33 cellular contexts compared by ENCODE assay signal in genomic region chr3:16126634-16127033, GRCh38. TPM values are rescaled to one million over a fixed set of nuclear protein-coding genes. Genes with fewer than 3 reads are reported as not detected.
"Had no signal": no experiment of that assay in that cellular context is flagged by ENCODE, and none has a peak within 500 bp of the region (broad histone marks: within the 10 kb centered on the region; RNA-seq: fewer than 3 reads in every experiment).

No MANE protein-coding gene starts in this region.

- H3K27me3 ChIP-seq: left lung, neural progenitor cell, neutrophil, stomach, testis, thyroid gland, transverse colon, upper lobe of left lung, vagina had no signal

- FAIRE-seq: islet of Langerhans, kidney had no signal

- H3K9ac ChIP-seq: neural progenitor cell, parathyroid adenoma had no signal

- H3K4me3 Mint-ChIP-seq: immature natural killer cell; mesothelial cell of epicardium; naive B cell; natural killer cell; nephron progenitor cell; neural progenitor cell; stimulated activated naive B cell treated with anti-CD40 and anti-IgM and Interleukin-4, amounts not matched to agents 10 μg/mL and 1 μg/mL and 100 μg/mL, for 72 hours had no signal

- H3K27me3 Mint-ChIP-seq: naive B cell; stimulated activated naive B cell treated with anti-CD40 and anti-IgM and Interleukin-4, amounts not matched to agents 10 μg/mL and 1 μg/mL and 100 μg/mL, for 72 hours had no signal

- H3K9me3 ChIP-seq: left lung, lower lobe of right lung, neutrophil, psoas muscle, stomach, testis, thyroid gland, transverse colon, upper lobe of left lung, vagina had no signal

- H3K4me2 ChIP-seq: neural progenitor cell had no signal

- H2AFZ ChIP-seq: neural progenitor cell, parathyroid adenoma had no signal

- H3K27ac Mint-ChIP-seq: immature natural killer cell; mesothelial cell of epicardium; naive B cell; natural killer cell; nephron progenitor cell; neural progenitor cell; stimulated activated naive B cell treated with anti-CD40 and anti-IgM and Interleukin-4, amounts not matched to agents 10 μg/mL and 1 μg/mL and 100 μg/mL, for 72 hours had no signal

- H3K4me3 ChIP-seq: left lung, lower lobe of right lung, neural progenitor cell, psoas muscle, skin epidermis, stomach, testis, thyroid gland, transverse colon, upper lobe of left lung, vagina had no signal

- H3K4me1 Mint-ChIP-seq: immature natural killer cell; mesothelial cell of epicardium; naive B cell; natural killer cell; nephron progenitor cell; stimulated activated naive B cell treated with anti-CD40 and anti-IgM and Interleukin-4, amounts not matched to agents 10 μg/mL and 1 μg/mL and 100 μg/mL, for 72 hours had no signal

- H3K36me3 Mint-ChIP-seq: immature natural killer cell; mesothelial cell of epicardium; naive B cell; natural killer cell; neural progenitor cell; stimulated activated naive B cell treated with anti-CD40 and anti-IgM and Interleukin-4, amounts not matched to agents 10 μg/mL and 1 μg/mL and 100 μg/mL, for 72 hours had no signal

- ATAC-seq: left colon; left lung; lower lobe of right lung; natural killer cell; psoas muscle; sciatic nerve; stimulated activated naive B cell treated with anti-CD40 and anti-IgM and Interleukin-4, amounts not matched to agents 10 μg/mL and 1 μg/mL and 100 μg/mL, for 72 hours; stimulated activated naive CD8-positive, alpha-beta T cell treated with anti-CD3 and anti-CD28 coated beads, Interleukin-15, Interleukin-2, amounts not matched to agents 100 U/mL and 50 U/mL, for 24 hours had no signal

- H3K79me2 ChIP-seq: parathyroid adenoma had no signal

- H3K36me3 ChIP-seq: left lung, lower lobe of right lung, neural progenitor cell, neutrophil, stomach, thyroid gland, transverse colon, upper lobe of left lung, vagina had no signal

- DNase-seq: hippocampal formation; immature natural killer cell; kidney; left colon; left lung; lower lobe of right lung; mammary epithelial cell; mesendoderm; naive B cell; natural killer cell; nephron progenitor cell; occipital lobe; psoas muscle; stimulated activated CD4-positive, alpha-beta T cell treated with anti-CD3 and anti-CD28 coated beads, Interleukin-12 subunit alpha, Interleukin-12 subunit beta, amount 100 ng/mL, for 4 hours; stimulated activated CD4-positive, alpha-beta T cell treated with anti-CD3 and anti-CD28 coated beads, Interleukin-15, amount 100 ng/mL, for 24 hours; stimulated activated CD4-positive, alpha-beta T cell treated with anti-CD3 and anti-CD28 coated beads, Interleukin-2, amount 100 ng/mL, for 24 hours; stimulated activated CD4-positive, alpha-beta T cell treated with anti-CD3 and anti-CD28 coated beads, Interleukin-4, amount 100 ng/mL, for 1 hour; stimulated activated naive B cell treated with anti-CD40 and anti-IgM and Interleukin-4, amounts not matched to agents 10 μg/mL and 1 μg/mL and 100 μg/mL, for 72 hours; stimulated activated naive CD8-positive, alpha-beta T cell treated with anti-CD3 and anti-CD28 coated beads, Interleukin-15, Interleukin-2, amounts not matched to agents 100 U/mL and 50 U/mL, for 24 hours; stomach; testis; thyroid gland; transverse colon had no signal

- H3K4me1 ChIP-seq: left lung, neural progenitor cell, parathyroid adenoma, stomach, testis, upper lobe of left lung, vagina had no signal

- H3K27ac ChIP-seq: left lung, lower lobe of right lung, neural progenitor cell, neutrophil, parathyroid adenoma, psoas muscle, stomach, testis, thyroid gland, transverse colon, upper lobe of left lung, vagina had no signal

- H3K9me3 Mint-ChIP-seq: immature natural killer cell, natural killer cell, nephron progenitor cell, neural progenitor cell had no signal

RNA-seq across cellular contexts. Expression of gene GALNT15, which starts 47.8 kb away (rescaled TPM):
- total RNA-seq: mononuclear cell, natural killer cell had no signal
- polyA plus RNA-seq: immature natural killer cell had no signal
